ENCODE assay signal across 1 cellular context in genomic region chr21:33641339-33642026, GRCh38.
TF ChIP-seq lines count a peak whose summit lies in the region.

Gene CRYZL1 (minus strand): TSS chr21:33641741. CDS start chr21:33631551, 10,190 bp downstream.

TF ChIP-seq in HepG2, 621 proteins besides CTCF, POLR2A, EP300 and RAD21 (continued from another document and continues in another):
- TF ChIP-seq ZNF232 (CRISPR knock-in tag; IDR thresholded peaks at IDR 0.05; ENCODE audit: borderline replicate concordance) (peak; percentile 46; the same call in 1 of the 2 replicates), RELA (CRISPR knock-in tag; IDR thresholded peaks at IDR 0.05) (no peak), KLF13 (CRISPR knock-in tag; IDR thresholded peaks at IDR 0.05) (no peak), ZNF550 (CRISPR knock-in tag; IDR thresholded peaks at IDR 0.05; ENCODE audit: borderline replicate concordance) (no peak), ZNF331 (CRISPR knock-in tag; IDR thresholded peaks at IDR 0.05) (peak; percentile 63), MEIS2 (CRISPR knock-in tag; IDR thresholded peaks at IDR 0.05) (peak; percentile 27; the same call in 1 of the 2 replicates), MIXL1 (CRISPR knock-in tag; IDR thresholded peaks at IDR 0.05) (no peak), RFXAP (CRISPR knock-in tag; IDR thresholded peaks at IDR 0.05; ENCODE audit: borderline replicate concordance) (peak; percentile 84), NFYB (CRISPR knock-in tag; IDR thresholded peaks at IDR 0.05) (peak; percentile 90), MED13 (CRISPR knock-in tag; IDR thresholded peaks at IDR 0.05) (no peak), HHEX (CRISPR knock-in tag; IDR thresholded peaks at IDR 0.05) (peak; percentile 5; the same call in 1 of the 2 replicates), ZNF660 (CRISPR knock-in tag; IDR thresholded peaks at IDR 0.05; ENCODE audit: borderline replicate concordance, low read depth) (no peak), HMG20B (CRISPR knock-in tag; conservative IDR thresholded peaks at IDR 0.05) (no peak), ZFP37 (CRISPR knock-in tag; IDR thresholded peaks at IDR 0.05; ENCODE audit: borderline replicate concordance) (peak; percentile 27; the same call in 1 of the 2 replicates), HBP1 (CRISPR knock-in tag; IDR thresholded peaks at IDR 0.05; ENCODE audit: low read depth) (peak; percentile 57; the same call in 1 of the 2 replicates), MZF1 (CRISPR knock-in tag; IDR thresholded peaks at IDR 0.05; ENCODE audit: borderline replicate concordance) (no peak), ZZZ3 (CRISPR knock-in tag; IDR thresholded peaks at IDR 0.05; ENCODE audit: borderline replicate concordance) (no peak; the same call in 1 of the 2 replicates), YY1 (IDR thresholded peaks at IDR 0.05; ENCODE audit: insufficient read depth, insufficient replicate concordance, low read depth, low read length) (peak; percentile 72), SP5 (CRISPR knock-in tag; IDR thresholded peaks at IDR 0.05; ENCODE audit: borderline replicate concordance, low read depth) (peak; percentile 58; the same call in 1 of the 2 replicates), SNAPC5 (CRISPR knock-in tag; IDR thresholded peaks at IDR 0.05; ENCODE audit: borderline replicate concordance) (no peak), AGO1 (IDR thresholded peaks at IDR 0.05; ENCODE audit: low read depth, low read length, poor library complexity, severe bottlenecking) (no peak), CREM (IDR thresholded peaks at IDR 0.05) (peak; percentile 79), CREM (CRISPR knock-in tag; IDR thresholded peaks at IDR 0.05) (no peak; the same call in 1 of the 2 replicates), ZNF225 (CRISPR knock-in tag; IDR thresholded peaks at IDR 0.05) (peak; percentile 64; the same call in 1 of the 2 replicates), SKI (IDR thresholded peaks at IDR 0.05; ENCODE audit: partially characterized antibody) (no peak), THAP9 (CRISPR knock-in tag; IDR thresholded peaks at IDR 0.05; ENCODE audit: borderline replicate concordance) (peak; percentile 72; the same call in 1 of the 2 replicates), ZNF160 (CRISPR knock-in tag; IDR thresholded peaks at IDR 0.05) (no peak), U2AF2 (IDR thresholded peaks at IDR 0.05; ENCODE audit: low read depth, low read length) (peak; percentile 96), ZBTB39 (CRISPR knock-in tag; IDR thresholded peaks at IDR 0.05) (no peak), NRL (CRISPR knock-in tag; IDR thresholded peaks at IDR 0.05; ENCODE audit: borderline replicate concordance) (peak; percentile 83; the same call in 1 of the 2 replicates), ZNF143 (CRISPR knock-in tag; IDR thresholded peaks at IDR 0.05) (peak; percentile 94), ZFP36L2 (CRISPR knock-in tag; IDR thresholded peaks at IDR 0.05) (no peak), PHF20 (CRISPR knock-in tag; IDR thresholded peaks at IDR 0.05) (peak; percentile 79; the same call in 1 of the 2 replicates), MLX (CRISPR knock-in tag; IDR thresholded peaks at IDR 0.05) (no peak), NBN (conservative IDR thresholded peaks at IDR 0.05) (no peak), ZNF768 (CRISPR knock-in tag; IDR thresholded peaks at IDR 0.05) (peak; percentile 29; the same call in 1 of the 2 replicates)
- TF ChIP-seq, protein P1, sequence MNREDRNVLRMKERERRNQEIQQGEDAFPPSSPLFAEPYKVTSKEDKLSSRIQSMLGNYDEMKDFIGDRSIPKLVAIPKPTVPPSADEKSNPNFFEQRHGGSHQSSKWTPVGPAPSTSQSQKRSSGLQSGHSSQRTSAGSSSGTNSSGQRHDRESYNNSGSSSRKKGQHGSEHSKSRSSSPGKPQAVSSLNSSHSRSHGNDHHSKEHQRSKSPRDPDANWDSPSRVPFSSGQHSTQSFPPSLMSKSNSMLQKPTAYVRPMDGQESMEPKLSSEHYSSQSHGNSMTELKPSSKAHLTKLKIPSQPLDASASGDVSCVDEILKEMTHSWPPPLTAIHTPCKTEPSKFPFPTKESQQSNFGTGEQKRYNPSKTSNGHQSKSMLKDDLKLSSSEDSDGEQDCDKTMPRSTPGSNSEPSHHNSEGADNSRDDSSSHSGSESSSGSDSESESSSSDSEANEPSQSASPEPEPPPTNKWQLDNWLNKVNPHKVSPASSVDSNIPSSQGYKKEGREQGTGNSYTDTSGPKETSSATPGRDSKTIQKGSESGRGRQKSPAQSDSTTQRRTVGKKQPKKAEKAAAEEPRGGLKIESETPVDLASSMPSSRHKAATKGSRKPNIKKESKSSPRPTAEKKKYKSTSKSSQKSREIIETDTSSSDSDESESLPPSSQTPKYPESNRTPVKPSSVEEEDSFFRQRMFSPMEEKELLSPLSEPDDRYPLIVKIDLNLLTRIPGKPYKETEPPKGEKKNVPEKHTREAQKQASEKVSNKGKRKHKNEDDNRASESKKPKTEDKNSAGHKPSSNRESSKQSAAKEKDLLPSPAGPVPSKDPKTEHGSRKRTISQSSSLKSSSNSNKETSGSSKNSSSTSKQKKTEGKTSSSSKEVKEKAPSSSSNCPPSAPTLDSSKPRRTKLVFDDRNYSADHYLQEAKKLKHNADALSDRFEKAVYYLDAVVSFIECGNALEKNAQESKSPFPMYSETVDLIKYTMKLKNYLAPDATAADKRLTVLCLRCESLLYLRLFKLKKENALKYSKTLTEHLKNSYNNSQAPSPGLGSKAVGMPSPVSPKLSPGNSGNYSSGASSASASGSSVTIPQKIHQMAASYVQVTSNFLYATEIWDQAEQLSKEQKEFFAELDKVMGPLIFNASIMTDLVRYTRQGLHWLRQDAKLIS (CRISPR knock-in tag; IDR thresholded peaks at IDR 0.05) = no peak
- TF ChIP-seq, protein P2, sequence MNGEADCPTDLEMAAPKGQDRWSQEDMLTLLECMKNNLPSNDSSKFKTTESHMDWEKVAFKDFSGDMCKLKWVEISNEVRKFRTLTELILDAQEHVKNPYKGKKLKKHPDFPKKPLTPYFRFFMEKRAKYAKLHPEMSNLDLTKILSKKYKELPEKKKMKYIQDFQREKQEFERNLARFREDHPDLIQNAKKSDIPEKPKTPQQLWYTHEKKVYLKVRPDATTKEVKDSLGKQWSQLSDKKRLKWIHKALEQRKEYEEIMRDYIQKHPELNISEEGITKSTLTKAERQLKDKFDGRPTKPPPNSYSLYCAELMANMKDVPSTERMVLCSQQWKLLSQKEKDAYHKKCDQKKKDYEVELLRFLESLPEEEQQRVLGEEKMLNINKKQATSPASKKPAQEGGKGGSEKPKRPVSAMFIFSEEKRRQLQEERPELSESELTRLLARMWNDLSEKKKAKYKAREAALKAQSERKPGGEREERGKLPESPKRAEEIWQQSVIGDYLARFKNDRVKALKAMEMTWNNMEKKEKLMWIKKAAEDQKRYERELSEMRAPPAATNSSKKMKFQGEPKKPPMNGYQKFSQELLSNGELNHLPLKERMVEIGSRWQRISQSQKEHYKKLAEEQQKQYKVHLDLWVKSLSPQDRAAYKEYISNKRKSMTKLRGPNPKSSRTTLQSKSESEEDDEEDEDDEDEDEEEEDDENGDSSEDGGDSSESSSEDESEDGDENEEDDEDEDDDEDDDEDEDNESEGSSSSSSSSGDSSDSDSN (CRISPR knock-in tag; IDR thresholded peaks at IDR 0.05) = peak; percentile 72
- TF ChIP-seq, protein P3, sequence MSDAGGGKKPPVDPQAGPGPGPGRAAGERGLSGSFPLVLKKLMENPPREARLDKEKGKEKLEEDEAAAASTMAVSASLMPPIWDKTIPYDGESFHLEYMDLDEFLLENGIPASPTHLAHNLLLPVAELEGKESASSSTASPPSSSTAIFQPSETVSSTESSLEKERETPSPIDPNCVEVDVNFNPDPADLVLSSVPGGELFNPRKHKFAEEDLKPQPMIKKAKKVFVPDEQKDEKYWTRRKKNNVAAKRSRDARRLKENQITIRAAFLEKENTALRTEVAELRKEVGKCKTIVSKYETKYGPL (CRISPR knock-in tag; IDR thresholded peaks at IDR 0.05) = no peak
- TF ChIP-seq, protein P4, sequence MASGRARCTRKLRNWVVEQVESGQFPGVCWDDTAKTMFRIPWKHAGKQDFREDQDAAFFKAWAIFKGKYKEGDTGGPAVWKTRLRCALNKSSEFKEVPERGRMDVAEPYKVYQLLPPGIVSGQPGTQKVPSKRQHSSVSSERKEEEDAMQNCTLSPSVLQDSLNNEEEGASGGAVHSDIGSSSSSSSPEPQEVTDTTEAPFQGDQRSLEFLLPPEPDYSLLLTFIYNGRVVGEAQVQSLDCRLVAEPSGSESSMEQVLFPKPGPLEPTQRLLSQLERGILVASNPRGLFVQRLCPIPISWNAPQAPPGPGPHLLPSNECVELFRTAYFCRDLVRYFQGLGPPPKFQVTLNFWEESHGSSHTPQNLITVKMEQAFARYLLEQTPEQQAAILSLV (CRISPR knock-in tag; IDR thresholded peaks at IDR 0.05; ENCODE audit: borderline replicate concordance) = peak; percentile 52; the same call in 1 of the 2 replicates
- TF ChIP-seq, protein P5, sequence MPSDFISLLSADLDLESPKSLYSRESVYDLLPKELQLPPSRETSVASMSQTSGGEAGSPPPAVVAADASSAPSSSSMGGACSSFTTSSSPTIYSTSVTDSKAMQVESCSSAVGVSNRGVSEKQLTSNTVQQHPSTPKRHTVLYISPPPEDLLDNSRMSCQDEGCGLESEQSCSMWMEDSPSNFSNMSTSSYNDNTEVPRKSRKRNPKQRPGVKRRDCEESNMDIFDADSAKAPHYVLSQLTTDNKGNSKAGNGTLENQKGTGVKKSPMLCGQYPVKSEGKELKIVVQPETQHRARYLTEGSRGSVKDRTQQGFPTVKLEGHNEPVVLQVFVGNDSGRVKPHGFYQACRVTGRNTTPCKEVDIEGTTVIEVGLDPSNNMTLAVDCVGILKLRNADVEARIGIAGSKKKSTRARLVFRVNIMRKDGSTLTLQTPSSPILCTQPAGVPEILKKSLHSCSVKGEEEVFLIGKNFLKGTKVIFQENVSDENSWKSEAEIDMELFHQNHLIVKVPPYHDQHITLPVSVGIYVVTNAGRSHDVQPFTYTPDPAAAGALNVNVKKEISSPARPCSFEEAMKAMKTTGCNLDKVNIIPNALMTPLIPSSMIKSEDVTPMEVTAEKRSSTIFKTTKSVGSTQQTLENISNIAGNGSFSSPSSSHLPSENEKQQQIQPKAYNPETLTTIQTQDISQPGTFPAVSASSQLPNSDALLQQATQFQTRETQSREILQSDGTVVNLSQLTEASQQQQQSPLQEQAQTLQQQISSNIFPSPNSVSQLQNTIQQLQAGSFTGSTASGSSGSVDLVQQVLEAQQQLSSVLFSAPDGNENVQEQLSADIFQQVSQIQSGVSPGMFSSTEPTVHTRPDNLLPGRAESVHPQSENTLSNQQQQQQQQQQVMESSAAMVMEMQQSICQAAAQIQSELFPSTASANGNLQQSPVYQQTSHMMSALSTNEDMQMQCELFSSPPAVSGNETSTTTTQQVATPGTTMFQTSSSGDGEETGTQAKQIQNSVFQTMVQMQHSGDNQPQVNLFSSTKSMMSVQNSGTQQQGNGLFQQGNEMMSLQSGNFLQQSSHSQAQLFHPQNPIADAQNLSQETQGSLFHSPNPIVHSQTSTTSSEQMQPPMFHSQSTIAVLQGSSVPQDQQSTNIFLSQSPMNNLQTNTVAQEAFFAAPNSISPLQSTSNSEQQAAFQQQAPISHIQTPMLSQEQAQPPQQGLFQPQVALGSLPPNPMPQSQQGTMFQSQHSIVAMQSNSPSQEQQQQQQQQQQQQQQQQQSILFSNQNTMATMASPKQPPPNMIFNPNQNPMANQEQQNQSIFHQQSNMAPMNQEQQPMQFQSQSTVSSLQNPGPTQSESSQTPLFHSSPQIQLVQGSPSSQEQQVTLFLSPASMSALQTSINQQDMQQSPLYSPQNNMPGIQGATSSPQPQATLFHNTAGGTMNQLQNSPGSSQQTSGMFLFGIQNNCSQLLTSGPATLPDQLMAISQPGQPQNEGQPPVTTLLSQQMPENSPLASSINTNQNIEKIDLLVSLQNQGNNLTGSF (CRISPR knock-in tag; IDR thresholded peaks at IDR 0.05) = no peak
